Comparison of ENCODE assay signal across 8 cellular contexts in genomic region chr17:62703776-62704380, GRCh38.
DNase-seq lines count a peak whose midpoint lies in the region; ATAC-seq and TF ChIP-seq lines count a peak whose summit lies in the region.

No MANE protein-coding gene starts in this region.

- peak; percentile 28 for DNase-seq in NCI-H1694 treated with DMSO at 0.1 percent for 48 hours (lab: John Stamatoyannopoulos, UW)
- DNase-seq in NCI-H1694 (lab: John Stamatoyannopoulos, UW), result no peak
- peak; percentile 75 for DNase-seq in NCI-H2227 treated with DMSO at 0.1 percent for 48 hours (lab: John Stamatoyannopoulos, UW)
- peak; percentile 73 for DNase-seq in activated CD4-positive, alpha-beta T cell treated with anti-CD3 and anti-CD28 coated beads for 48 hours
- peak; percentile 77 for DNase-seq in dermis blood vessel endothelial cell
- DNase-seq in lower leg skin (ENCODE audit: low spot score in 2 of 2), result peak; percentile 61 to 95
- peak; percentile 65 to 77 for DNase-seq in stimulated activated CD4-positive, alpha-beta T cell treated with anti-CD3 and anti-CD28 coated beads, Interleukin-4, amount 100 ng/mL, for 4 hours

- H3K4me3 ChIP-seq in lower leg skin (ENCODE audit: low read depth, poor library complexity, severe bottlenecking), result peak overlapping the region; percentile 33

- intact Hi-C loops in lower leg skin (cut with DNase I; ENCODE audit: low total_unique reads), result loop anchor here (5.0 kb wide), 1 partner anchor 263 kb away; the partner anchor contains the start of gene TANC2

- peak; percentile 68 for ATAC-seq in HG03025 (IDR thresholded peaks at IDR 0.05; ENCODE audit: low FRiP score, unreplicated experiment)

- 0 to 2% methylated on average over 11 to 35 of the region's 80 CpGs for whole genome bisulfite sequencing in lower leg skin, 2 donors

- TF ChIP-seq CTCF in lower leg skin (IDR thresholded peaks at IDR 0.05), result no peak

- no peak for TF ChIP-seq POLR2A in lower leg skin (IDR thresholded peaks at IDR 0.05)
